In the genomic region with DNA sequence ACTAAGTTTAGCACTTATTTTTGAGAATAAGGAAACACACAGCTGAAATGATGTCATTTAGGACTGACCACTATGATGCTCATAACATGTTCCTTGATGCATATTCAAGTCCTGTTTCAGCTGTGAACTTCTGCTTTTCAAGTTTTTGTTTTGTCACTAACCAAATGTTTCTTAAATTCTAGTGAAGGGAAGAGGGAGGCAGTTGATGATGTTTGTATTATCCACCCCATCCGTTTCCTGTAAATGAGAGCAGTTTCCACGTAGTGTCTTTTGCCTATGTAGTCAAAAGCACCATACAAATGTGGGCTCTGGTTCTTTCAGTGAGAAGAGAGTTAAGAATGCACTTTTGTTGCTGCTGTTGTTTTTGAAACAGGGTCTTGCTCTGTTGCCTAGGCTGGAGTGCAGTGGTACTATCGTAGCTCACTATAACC, we compare ENCODE assay signal across 8 cellular contexts.
DNase-seq lines count a peak whose midpoint lies in the region; ATAC-seq lines count a peak whose summit lies in the region.

No MANE protein-coding gene starts in this region.

- H3K4me1 Mint-ChIP-seq in immature natural killer cell = peaks cover 40 to 46% of the 10 kb centered on the region in 2 donors

- H3K27ac Mint-ChIP-seq in immature natural killer cell = peak overlapping the region; percentile 19 to 88 (median 76)

- peak; percentile 69 for ATAC-seq in GM18520 (IDR thresholded peaks at IDR 0.05; ENCODE audit: unreplicated experiment)
- ATAC-seq in HG02610 (IDR thresholded peaks at IDR 0.05; ENCODE audit: unreplicated experiment) = peak; percentile 77

- no peaks in the 10 kb centered on the region for H3K36me3 Mint-ChIP-seq in immature natural killer cell

- no peaks in the 10 kb centered on the region for H3K9me3 Mint-ChIP-seq in immature natural killer cell

- DNase-seq in NOMO-1 treated with DMSO at 0.1 percent for 48 hours (lab: John Stamatoyannopoulos, UW; ENCODE audit: unreplicated experiment) = peak; percentile 94
- DNase-seq in immature natural killer cell = peak; percentile 39 to 62 (median 53)
- no peak for DNase-seq in NCI-H2081 treated with DMSO at 0.1 percent for 48 hours (lab: John Stamatoyannopoulos, UW)
- DNase-seq in stimulated activated CD4-positive, alpha-beta T cell treated with anti-CD3 and anti-CD28 coated beads, Interleukin-1b, Interleukin-23, amount 100 ng/mL, for 48 hours = no peak
- no peak for DNase-seq in cerebellar nuclear complex (lab: John Stamatoyannopoulos, UW)
- DNase-seq in AG08395 (ENCODE audit: low spot score) = no peak

- H3K27me3 Mint-ChIP-seq in immature natural killer cell (ENCODE audit: low read depth in 3 of 3) = peaks cover 0 to 5% (median 0%) of the 10 kb centered on the region in 3 donors

- H3K4me3 Mint-ChIP-seq in immature natural killer cell = peak overlapping the region in 1 of 5 donors; percentile 43

Comparison
In these comparisons a context has a peak if more than half of its experiments do, and no peak if none do; other contexts are left out.
1. DNase-seq: peak in NOMO-1 treated with DMSO at 0.1 percent for 48 hours (single experiment) and immature natural killer cell (3 of 3); none in NCI-H2081 treated with DMSO at 0.1 percent for 48 hours (single experiment), stimulated activated CD4-positive, alpha-beta T cell treated with anti-CD3 and anti-CD28 coated beads, Interleukin-1b, Interleukin-23, amount 100 ng/mL, for 48 hours (single experiment), cerebellar nuclear complex (0 of 2) and AG08395 (single experiment).